ENCODE assay signal across 1 cellular context in genomic region chr6:56040271-56040670, GRCh38.
TF ChIP-seq lines count a peak whose summit lies in the region.

No MANE protein-coding gene starts in this region.

TF ChIP-seq in GM12878, 131 proteins besides CTCF, POLR2A, EP300 and RAD21 (continued from another document):
- TF ChIP-seq PML (IDR thresholded peaks at IDR 0.05; ENCODE audit: low read length) (no peak), ZNF217 (IDR thresholded peaks at IDR 0.05) (no peak), CUX1 (IDR thresholded peaks at IDR 0.05; ENCODE audit: insufficient replicate concordance, low read depth, low read length) (no peak), SMAD1 (IDR thresholded peaks at IDR 0.05; ENCODE audit: low read depth, partially characterized antibody) (no peak), CBFB (IDR thresholded peaks at IDR 0.05; ENCODE audit: low read depth) (no peak)
